In genomic region chr6:87308970-87309369, GRCh38 we compare ENCODE assay signal across 1 cellular context.
TF ChIP-seq lines count a peak whose summit lies in the region.

No MANE protein-coding gene starts in this region.

TF ChIP-seq in IMR-90, 13 proteins besides CTCF, POLR2A, EP300 and RAD21:
- TF ChIP-seq SMC3 (IDR thresholded peaks at IDR 0.05; ENCODE audit: low read depth, low read length) (no peak), FOS (IDR thresholded peaks at IDR 0.05; ENCODE audit: low read depth, low read length) (no peak), NFE2L2 (IDR thresholded peaks at IDR 0.05; ENCODE audit: low read depth, low read length) (no peak), MAFK (IDR thresholded peaks at IDR 0.05; ENCODE audit: low read depth, low read length) (no peak), BHLHE40 (IDR thresholded peaks at IDR 0.05; ENCODE audit: low read depth, low read length) (no peak), MAZ (IDR thresholded peaks at IDR 0.05; ENCODE audit: borderline replicate concordance, low read depth, low read length) (no peak), MXI1 (IDR thresholded peaks at IDR 0.05; ENCODE audit: borderline replicate concordance, low read depth, low read length) (no peak), CHD1 (IDR thresholded peaks at IDR 0.05; ENCODE audit: low read depth, low read length) (no peak), RFX5 (IDR thresholded peaks at IDR 0.05; ENCODE audit: low read depth, low read length) (no peak), RCOR1 (IDR thresholded peaks at IDR 0.05; ENCODE audit: insufficient replicate concordance, low read length) (no peak), CEBPB (IDR thresholded peaks at IDR 0.05; ENCODE audit: low read depth, low read length) (no peak)
- TF ChIP-seq, protein P1, sequence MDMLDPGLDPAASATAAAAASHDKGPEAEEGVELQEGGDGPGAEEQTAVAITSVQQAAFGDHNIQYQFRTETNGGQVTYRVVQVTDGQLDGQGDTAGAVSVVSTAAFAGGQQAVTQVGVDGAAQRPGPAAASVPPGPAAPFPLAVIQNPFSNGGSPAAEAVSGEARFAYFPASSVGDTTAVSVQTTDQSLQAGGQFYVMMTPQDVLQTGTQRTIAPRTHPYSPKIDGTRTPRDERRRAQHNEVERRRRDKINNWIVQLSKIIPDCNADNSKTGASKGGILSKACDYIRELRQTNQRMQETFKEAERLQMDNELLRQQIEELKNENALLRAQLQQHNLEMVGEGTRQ (IDR thresholded peaks at IDR 0.05; ENCODE audit: low read depth, low read length), result no peak
- TF ChIP-seq, protein P2, sequence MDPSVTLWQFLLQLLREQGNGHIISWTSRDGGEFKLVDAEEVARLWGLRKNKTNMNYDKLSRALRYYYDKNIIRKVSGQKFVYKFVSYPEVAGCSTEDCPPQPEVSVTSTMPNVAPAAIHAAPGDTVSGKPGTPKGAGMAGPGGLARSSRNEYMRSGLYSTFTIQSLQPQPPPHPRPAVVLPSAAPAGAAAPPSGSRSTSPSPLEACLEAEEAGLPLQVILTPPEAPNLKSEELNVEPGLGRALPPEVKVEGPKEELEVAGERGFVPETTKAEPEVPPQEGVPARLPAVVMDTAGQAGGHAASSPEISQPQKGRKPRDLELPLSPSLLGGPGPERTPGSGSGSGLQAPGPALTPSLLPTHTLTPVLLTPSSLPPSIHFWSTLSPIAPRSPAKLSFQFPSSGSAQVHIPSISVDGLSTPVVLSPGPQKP (IDR thresholded peaks at IDR 0.05; ENCODE audit: borderline replicate concordance, low read depth, low read length), result no peak
